28 cellular contexts compared by ENCODE assay signal in genomic region chr3:34569437-34569836, GRCh38.
"Had no signal": no experiment of that assay in that cellular context is flagged by ENCODE, and none has a peak within 500 bp of the region (broad histone marks: within the 10 kb centered on the region; RNA-seq: fewer than 3 reads in every experiment).

No MANE protein-coding gene starts in this region.

- H3K4me1 Mint-ChIP-seq: memory B cell; naive thymus-derived CD4-positive, alpha-beta T cell; nephron; neural progenitor cell had no signal

- DNase-seq: colonic mucosa; effector CD8-positive, alpha-beta T cell; erythroblast; esophagus squamous epithelium; foreskin melanocyte; glutamatergic neuron; hippocampal formation; kidney glomerular epithelial cell; midbrain; naive thymus-derived CD4-positive, alpha-beta T cell; stimulated activated CD4-positive, alpha-beta T cell treated with anti-CD3 and anti-CD28 coated beads, Interleukin-12 subunit alpha, Interleukin-12 subunit beta, amount 100 ng/mL, for 4 hours; stimulated activated CD4-positive, alpha-beta T cell treated with anti-CD3 and anti-CD28 coated beads, Interleukin-1b, Interleukin-23, amount 100 ng/mL, for 48 hours; stimulated activated CD4-positive, alpha-beta T cell treated with anti-CD3 and anti-CD28 coated beads, Interleukin-4, amount 100 ng/mL, for 1 hour; stimulated activated CD8-positive, alpha-beta memory T cell treated with anti-CD3 and anti-CD28 coated beads, Interleukin-4, amount 100 ng/mL, for 48 hours; stimulated activated naive CD4-positive, alpha-beta T cell; stomach; thyroid gland had no signal

- H3K36me3 Mint-ChIP-seq: memory B cell; naive thymus-derived CD4-positive, alpha-beta T cell; neural progenitor cell; type B pancreatic cell had no signal

- H3K27me3 Mint-ChIP-seq: dendritic cell treated with granulocyte-macrophage colony-stimulating factor and Interleukin-4, amounts not matched to agents 40 ng/mL and 50 ng/mL, for 4 days; progenitor cell of endocrine pancreas; type B pancreatic cell had no signal

- H3K4me1 ChIP-seq: colonic mucosa, esophagus squamous epithelium, heart right ventricle, parathyroid adenoma, stomach, thyroid gland had no signal

- H3K27me3 ChIP-seq: colonic mucosa, esophagus squamous epithelium, neural progenitor cell, stomach, thyroid gland had no signal

- H3K36me3 ChIP-seq: colonic mucosa, esophagus squamous epithelium, heart right ventricle, neural progenitor cell, stomach, thyroid gland had no signal

- H3K4me3 Mint-ChIP-seq: dendritic cell treated with granulocyte-macrophage colony-stimulating factor and Interleukin-4, amounts not matched to agents 40 ng/mL and 50 ng/mL, for 4 days; memory B cell; naive thymus-derived CD4-positive, alpha-beta T cell; nephron; neural progenitor cell; type B pancreatic cell had no signal

- H3K9me3 Mint-ChIP-seq: type B pancreatic cell had no signal

- H3K9me3 ChIP-seq: colonic mucosa, esophagus squamous epithelium, thyroid gland had no signal

- H3K4me3 ChIP-seq: colonic mucosa, esophagus squamous epithelium, heart right ventricle, lung, neural progenitor cell, smooth muscle cell, stomach, thyroid gland had no signal

- H3K27ac Mint-ChIP-seq: dendritic cell treated with granulocyte-macrophage colony-stimulating factor and Interleukin-4, amounts not matched to agents 40 ng/mL and 50 ng/mL, for 4 days; memory B cell; naive thymus-derived CD4-positive, alpha-beta T cell; nephron; neural progenitor cell; progenitor cell of endocrine pancreas; type B pancreatic cell had no signal

- H3K9ac ChIP-seq: neural progenitor cell, parathyroid adenoma had no signal

- H3K27ac ChIP-seq: colonic mucosa, esophagus squamous epithelium, neural progenitor cell, parathyroid adenoma, stomach, thyroid gland had no signal

- H3K79me2 ChIP-seq: parathyroid adenoma had no signal

- H3K4me2 ChIP-seq: neural progenitor cell, smooth muscle cell had no signal

- ATAC-seq: naive thymus-derived CD4-positive, alpha-beta T cell; sciatic nerve had no signal

- H2AFZ ChIP-seq: neural progenitor cell, parathyroid adenoma had no signal
